Comparison of ENCODE assay signal across 10 cellular contexts in the genomic region with DNA sequence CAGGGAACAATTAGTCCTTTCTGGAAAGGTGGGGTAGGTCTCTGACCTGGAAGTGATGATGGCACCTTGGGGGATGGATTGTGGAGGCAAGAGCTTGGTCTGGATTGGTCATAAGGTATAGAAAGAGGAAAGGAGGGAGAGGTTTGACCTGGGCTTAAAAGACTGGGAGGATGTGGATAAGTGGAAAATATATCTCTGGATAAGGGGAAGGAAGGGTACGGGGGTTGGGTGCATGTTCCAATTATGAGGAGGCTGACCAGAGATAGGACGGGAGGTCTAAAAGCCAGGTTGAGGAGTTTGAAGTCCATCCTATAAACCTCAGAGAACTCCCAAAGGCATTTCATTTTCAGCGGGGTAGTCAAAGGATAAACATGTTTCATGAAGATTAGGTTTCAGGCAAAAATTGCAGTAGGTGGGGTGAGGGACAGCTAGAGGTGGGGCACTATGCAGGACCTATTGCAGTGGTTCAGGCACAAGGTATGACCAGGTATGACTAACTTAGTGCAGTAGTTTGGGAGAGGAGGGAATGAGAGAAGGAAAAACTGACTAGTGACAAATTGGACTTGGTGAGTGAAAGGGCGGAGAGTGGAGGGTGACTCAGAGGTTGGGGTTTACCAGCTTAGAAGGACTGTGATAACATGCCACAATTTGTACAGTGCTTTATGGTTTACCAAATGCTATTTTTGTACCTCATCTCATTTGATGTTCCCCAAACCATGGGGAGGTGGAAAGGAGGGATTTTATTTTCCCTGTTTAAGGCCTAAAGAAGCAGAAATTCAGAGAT. TPM values are rescaled to one million over a fixed set of nuclear protein-coding genes. Genes with fewer than 3 reads are reported as not detected.
DNase-seq lines count a peak whose midpoint lies in the region; ATAC-seq, FAIRE-seq and TF ChIP-seq lines count a peak whose summit lies in the region.
"Had no signal": no experiment of that assay in that cellular context is flagged by ENCODE, and none has a peak within 500 bp of the region (broad histone marks: within the 10 kb centered on the region; RNA-seq: fewer than 3 reads in every experiment).

No MANE protein-coding gene starts in this region.

- peaks cover 0 to 5% of the 10 kb centered on the region in 2 experiments; a peak in 1 of 4 replicates for H3K4me1 ChIP-seq in SK-N-SH (ENCODE audit: control insufficient read depth in 1 of 2, insufficient read depth in 2 of 2, low read depth in 1 of 2, low read length in 1 of 2)
- H3K4me1 ChIP-seq in kidney (ENCODE audit: control insufficient read depth in 1 of 2, insufficient read depth in 1 of 2, low read depth in 1 of 2, low read length in 2 of 2): peaks cover 5 to 12% of the 10 kb centered on the region in 2 donors

- H3K36me3 ChIP-seq in SK-N-SH (replicated peaks in 1 of 2; ENCODE audit: control insufficient read depth in 1 of 2, insufficient read depth in 2 of 2, low read length in 1 of 2) (peaks cover 0 to 3% of the 10 kb centered on the region in 2 experiments), kidney (ENCODE audit: control insufficient read depth in 1 of 2, insufficient read depth in 2 of 2, low read length in 2 of 2) (no peaks in the 10 kb centered on the region)

- no peaks in the 10 kb centered on the region for H3K9me3 ChIP-seq in SK-N-SH
- no peaks in the 10 kb centered on the region for H3K9me3 ChIP-seq in kidney (ENCODE audit: control insufficient read depth in 1 of 2, low read length in 2 of 2)

- POLR2A ChIA-PET in SK-N-SH (lab: Yijun Ruan, JAX): no interaction called here

- H3K4me2 ChIP-seq in SK-N-SH: no peak overlapping the region

- H3K9ac ChIP-seq in SK-N-SH (no peak overlapping the region), kidney (ENCODE audit: low read length in 2 of 2) (no peak overlapping the region)

- no peak overlapping the region for H3K4me3 ChIP-seq in SK-N-SH (ENCODE audit: low read depth in 2 of 2, low read length in 1 of 2)
- no peak overlapping the region for H3K4me3 ChIP-seq in kidney (ENCODE audit: low read length in 2 of 2)

- peaks cover 26% of the 10 kb centered on the region for H4K20me1 ChIP-seq in SK-N-SH (ENCODE audit: insufficient read depth)

- peaks cover 93% of the 10 kb centered on the region for H3K79me2 ChIP-seq in SK-N-SH (ENCODE audit: insufficient read depth)

- CTCF ChIA-PET in SK-N-SH (lab: Yijun Ruan, JAX): interaction anchor here (1.1 to 2.2 kb wide), 3 partner anchors 11 to 176 kb away, joined by 3 to 8 read pairs (median 5); a partner anchor contains a TSS

- TF ChIP-seq CTCF in SK-N-SH (IDR thresholded peaks at IDR 0.05) (no peak), kidney (IDR thresholded peaks at IDR 0.05; ENCODE audit: borderline replicate concordance, extremely low read depth, insufficient read depth) (no peak)

- DNase-seq in GM04504 (ENCODE audit: low read depth): peak; percentile 23
- DNase-seq in SK-N-SH: no peak
- peak; percentile 49 to 85 for DNase-seq in dermis microvascular lymphatic vessel endothelial cell (ENCODE audit: low read depth in 2 of 2)
- peak; percentile 68 for DNase-seq in stimulated activated CD4-positive, alpha-beta T cell treated with anti-CD3 and anti-CD28 coated beads, Interleukin-15, amount 100 ng/mL, for 24 hours
- no peak for DNase-seq in kidney
- no peak for DNase-seq in NCI-H2171 (lab: John Stamatoyannopoulos, UW)

- TF ChIP-seq RAD21 in SK-N-SH (IDR thresholded peaks at IDR 0.05; ENCODE audit: low read length): no peak

- intact Hi-C loops in kidney (cut with DNase I): no loop called here

- H3K27ac ChIP-seq in SK-N-SH (ENCODE audit: low read depth in 2 of 2, low read length in 1 of 2): 0 out of 4 replicates have a peak overlapping the region, but pooled peaks of 1 of the 2 experiments have one; percentile 8
- peak overlapping the region in 1 of 2 donors; percentile 16 for H3K27ac ChIP-seq in kidney (ENCODE audit: low read depth in 2 of 2, low read length in 2 of 2)

- FAIRE-seq in kidney (lab: Jason Lieb, UNC): no peak
- FAIRE-seq: H1, TTC549 had no signal

- no peak for TF ChIP-seq EP300 in SK-N-SH (IDR thresholded peaks at IDR 0.05; ENCODE audit: borderline replicate concordance in 1 of 2, low read depth in 1 of 2, low read length in 1 of 2)

- no peaks in the 10 kb centered on the region for H3K27me3 ChIP-seq in SK-N-SH (ENCODE audit: insufficient read depth)

- no peaks in the 10 kb centered on the region for H3K9me2 ChIP-seq in SK-N-SH

- H3F3A ChIP-seq in SK-N-SH (replicated peaks; ENCODE audit: insufficient read depth): peaks cover 12% of the 10 kb centered on the region

- ATAC-seq in GM21723 (IDR thresholded peaks at IDR 0.05; ENCODE audit: unreplicated experiment): no peak
- ATAC-seq in HG03442 (IDR thresholded peaks at IDR 0.05; ENCODE audit: unreplicated experiment): no peak

- H2AFZ ChIP-seq in SK-N-SH (ENCODE audit: low read depth): no peak overlapping the region

- WGBS in SK-N-SH (ENCODE audit: low lambda C conversion rate): 60% methylated on average over 4 of the region's 4 CpGs

TF ChIP-seq in SK-N-SH, 30 proteins besides CTCF, POLR2A, EP300 and RAD21:
- TF ChIP-seq, protein P1, sequence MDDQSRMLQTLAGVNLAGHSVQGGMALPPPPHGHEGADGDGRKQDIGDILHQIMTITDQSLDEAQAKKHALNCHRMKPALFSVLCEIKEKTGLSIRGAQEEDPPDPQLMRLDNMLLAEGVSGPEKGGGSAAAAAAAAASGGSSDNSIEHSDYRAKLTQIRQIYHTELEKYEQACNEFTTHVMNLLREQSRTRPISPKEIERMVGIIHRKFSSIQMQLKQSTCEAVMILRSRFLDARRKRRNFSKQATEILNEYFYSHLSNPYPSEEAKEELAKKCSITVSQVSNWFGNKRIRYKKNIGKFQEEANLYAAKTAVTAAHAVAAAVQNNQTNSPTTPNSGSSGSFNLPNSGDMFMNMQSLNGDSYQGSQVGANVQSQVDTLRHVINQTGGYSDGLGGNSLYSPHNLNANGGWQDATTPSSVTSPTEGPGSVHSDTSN (IDR thresholded peaks at IDR 0.05): peak; percentile 71
- peak; percentile 53; the same call in 1 of the 2 replicates for TF ChIP-seq FOSL2 (IDR thresholded peaks at IDR 0.05; ENCODE audit: borderline replicate concordance, low read depth)
- TF ChIP-seq, protein P2, sequence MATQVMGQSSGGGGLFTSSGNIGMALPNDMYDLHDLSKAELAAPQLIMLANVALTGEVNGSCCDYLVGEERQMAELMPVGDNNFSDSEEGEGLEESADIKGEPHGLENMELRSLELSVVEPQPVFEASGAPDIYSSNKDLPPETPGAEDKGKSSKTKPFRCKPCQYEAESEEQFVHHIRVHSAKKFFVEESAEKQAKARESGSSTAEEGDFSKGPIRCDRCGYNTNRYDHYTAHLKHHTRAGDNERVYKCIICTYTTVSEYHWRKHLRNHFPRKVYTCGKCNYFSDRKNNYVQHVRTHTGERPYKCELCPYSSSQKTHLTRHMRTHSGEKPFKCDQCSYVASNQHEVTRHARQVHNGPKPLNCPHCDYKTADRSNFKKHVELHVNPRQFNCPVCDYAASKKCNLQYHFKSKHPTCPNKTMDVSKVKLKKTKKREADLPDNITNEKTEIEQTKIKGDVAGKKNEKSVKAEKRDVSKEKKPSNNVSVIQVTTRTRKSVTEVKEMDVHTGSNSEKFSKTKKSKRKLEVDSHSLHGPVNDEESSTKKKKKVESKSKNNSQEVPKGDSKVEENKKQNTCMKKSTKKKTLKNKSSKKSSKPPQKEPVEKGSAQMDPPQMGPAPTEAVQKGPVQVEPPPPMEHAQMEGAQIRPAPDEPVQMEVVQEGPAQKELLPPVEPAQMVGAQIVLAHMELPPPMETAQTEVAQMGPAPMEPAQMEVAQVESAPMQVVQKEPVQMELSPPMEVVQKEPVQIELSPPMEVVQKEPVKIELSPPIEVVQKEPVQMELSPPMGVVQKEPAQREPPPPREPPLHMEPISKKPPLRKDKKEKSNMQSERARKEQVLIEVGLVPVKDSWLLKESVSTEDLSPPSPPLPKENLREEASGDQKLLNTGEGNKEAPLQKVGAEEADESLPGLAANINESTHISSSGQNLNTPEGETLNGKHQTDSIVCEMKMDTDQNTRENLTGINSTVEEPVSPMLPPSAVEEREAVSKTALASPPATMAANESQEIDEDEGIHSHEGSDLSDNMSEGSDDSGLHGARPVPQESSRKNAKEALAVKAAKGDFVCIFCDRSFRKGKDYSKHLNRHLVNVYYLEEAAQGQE (IDR thresholded peaks at IDR 0.05; ENCODE audit: low read depth, low read length): no peak

RNA-seq across cellular contexts. Expression of a gene that starts 10.7 kb away (rescaled TPM):
- polyA plus RNA-seq in SK-N-SH (2012; rRNA removed) (13.4 and 18.7 TPM in 2 replicates), kidney (ENCODE audit: insufficient read depth, low read depth, low replicate concordance) (20.3 TPM)
- polyA plus RNA-seq in SK-N-SH (2012; cell fraction: cytosol; rRNA removed): 14.2 and 15.4 TPM in 2 replicates
- polyA plus RNA-seq in SK-N-SH (2012; cell fraction: nucleus; rRNA removed): 46.7 and 59.2 TPM in 2 replicates
- total RNA-seq in dermis microvascular lymphatic vessel endothelial cell (50.2 and 78.3 TPM in 2 replicates), kidney (37.5 TPM)

Comparison
In these comparisons a context has a peak if more than half of its experiments do, and no peak if none do; other contexts are left out.
1. DNase-seq: peak in GM04504 (single experiment), dermis microvascular lymphatic vessel endothelial cell (2 of 2) and stimulated activated CD4-positive, alpha-beta T cell treated with anti-CD3 and anti-CD28 coated beads, Interleukin-15, amount 100 ng/mL, for 24 hours (single experiment); none in SK-N-SH (single experiment), kidney (single experiment) and NCI-H2171 (single experiment).